10 cellular contexts compared by ENCODE assay signal in genomic region chr2:85541753-85542457, GRCh38. TPM values are rescaled to one million over a fixed set of nuclear protein-coding genes. Genes with fewer than 3 reads are reported as not detected.
A peak's percentile ranks its signal among the peaks of the same experiment; 100 is the strongest.
DNase-seq lines count a peak whose midpoint lies in the region; ATAC-seq and TF ChIP-seq lines count a peak whose summit lies in the region.
"Had no signal": no experiment of that assay in that cellular context is flagged by ENCODE, and none has a peak within 500 bp of the region (broad histone marks: within the 10 kb centered on the region; RNA-seq: fewer than 3 reads in every experiment).

No MANE protein-coding gene starts in this region.

- no peaks in the 10 kb centered on the region for H3K27me3 Mint-ChIP-seq in T-helper 1 cell treated with Interleukin-12 subunit alpha and Interleukin-12 subunit beta and Interleukin-4 antibody, amounts not matched to agents 30 μg/mL and 1 μg/mL, for 36 hours (ENCODE audit: low read depth)
- H3K27me3 Mint-ChIP-seq in activated CD4-positive, alpha-beta memory T cell treated with anti-CD3 and anti-CD28 coated beads, Interleukin-2, amount 10 ng/mL, durations not matched to agents 7 days and 5 days: no peaks in the 10 kb centered on the region
- H3K27me3 Mint-ChIP-seq: T-cell had no signal

- H3K4me2 ChIP-seq in smooth muscle cell: peak overlapping the region; percentile 99

- peak overlapping the region; percentile 96 for H3K9ac ChIP-seq in smooth muscle cell (ENCODE audit: low read depth)

- CTCF ChIA-PET in activated CD4-positive, alpha-beta memory T cell treated with anti-CD3 and anti-CD28 coated beads, Interleukin-2, amount 10 ng/mL, durations not matched to agents 7 days and 5 days (lab: Charles Lee): interaction anchor here (1.0 to 6.0 kb wide), 4 partner anchors 10 to 121 kb away, joined by 3 to 50 read pairs (median 20); no protein-coding TSS in a partner anchor

- H3K4me3 ChIP-seq in smooth muscle cell: peak overlapping the region; percentile 92

- POLR2A ChIA-PET in activated CD4-positive, alpha-beta memory T cell treated with anti-CD3 and anti-CD28 coated beads, Interleukin-2, amount 10 ng/mL, durations not matched to agents 7 days and 5 days (lab: Charles Lee): interaction anchor here (1.1 to 8.5 kb wide), 11 partner anchors 9 to 222 kb away, joined by 3 to 143 read pairs (median 44); partner anchors contain the start of genes C2orf68, ELMOD3, RETSAT and SH2D6

- DNase-seq in T-helper 1 cell: no peak
- no peak for DNase-seq in activated CD4-positive, alpha-beta memory T cell treated with anti-CD3 and anti-CD28 coated beads, Interleukin-2, amount 10 ng/mL, durations not matched to agents 7 days and 5 days
- DNase-seq in fibroblast of peridontal ligament (ENCODE audit: extremely low read depth): peak; percentile 81
- no peak for DNase-seq in smooth muscle cell (lab: John Stamatoyannopoulos, UW; ENCODE audit: unreplicated experiment)
- no peak for DNase-seq in ureter (ENCODE audit: low spot score)
- DNase-seq: hippocampal formation, T-cell had no signal

- no peak overlapping the region for H2AFZ ChIP-seq in smooth muscle cell (ENCODE audit: low read depth)

- H3K4me1 ChIP-seq in smooth muscle cell (ENCODE audit: low read depth): peaks cover 36% of the 10 kb centered on the region

- peak overlapping the region; percentile 34 for H3K27ac Mint-ChIP-seq in T-helper 1 cell treated with Interleukin-12 subunit alpha and Interleukin-12 subunit beta and Interleukin-4 antibody, amounts not matched to agents 30 μg/mL and 1 μg/mL, for 36 hours
- peak overlapping the region; percentile 17 for H3K27ac Mint-ChIP-seq in activated CD4-positive, alpha-beta memory T cell treated with anti-CD3 and anti-CD28 coated beads, Interleukin-2, amount 10 ng/mL, durations not matched to agents 7 days and 5 days

- H3F3A ChIP-seq in smooth muscle cell (ENCODE audit: low read depth): peaks cover 68% of the 10 kb centered on the region

- 96% methylated on average over 5 of the region's 5 CpGs for WGBS in smooth muscle cell (ENCODE audit: low lambda C conversion rate)

- H3K4me1 Mint-ChIP-seq in T-helper 1 cell treated with Interleukin-12 subunit alpha and Interleukin-12 subunit beta and Interleukin-4 antibody, amounts not matched to agents 30 μg/mL and 1 μg/mL, for 36 hours (ENCODE audit: low read depth): peaks cover 45% of the 10 kb centered on the region
- peaks cover 49% of the 10 kb centered on the region for H3K4me1 Mint-ChIP-seq in activated CD4-positive, alpha-beta memory T cell treated with anti-CD3 and anti-CD28 coated beads, Interleukin-2, amount 10 ng/mL, durations not matched to agents 7 days and 5 days

- peaks cover 53% of the 10 kb centered on the region for H3K79me2 ChIP-seq in smooth muscle cell (ENCODE audit: low read depth)

- peaks cover 57% of the 10 kb centered on the region for H3K36me3 Mint-ChIP-seq in T-helper 1 cell treated with Interleukin-12 subunit alpha and Interleukin-12 subunit beta and Interleukin-4 antibody, amounts not matched to agents 30 μg/mL and 1 μg/mL, for 36 hours (ENCODE audit: low read depth)
- H3K36me3 Mint-ChIP-seq in activated CD4-positive, alpha-beta memory T cell treated with anti-CD3 and anti-CD28 coated beads, Interleukin-2, amount 10 ng/mL, durations not matched to agents 7 days and 5 days (ENCODE audit: low read depth): peaks cover 68% of the 10 kb centered on the region

- peak overlapping the region; percentile 92 for H3K4me3 Mint-ChIP-seq in T-helper 1 cell treated with Interleukin-12 subunit alpha and Interleukin-12 subunit beta and Interleukin-4 antibody, amounts not matched to agents 30 μg/mL and 1 μg/mL, for 36 hours
- peak overlapping the region; percentile 94 for H3K4me3 Mint-ChIP-seq in activated CD4-positive, alpha-beta memory T cell treated with anti-CD3 and anti-CD28 coated beads, Interleukin-2, amount 10 ng/mL, durations not matched to agents 7 days and 5 days

- no peaks in the 10 kb centered on the region for H3K27me3 ChIP-seq in smooth muscle cell (ENCODE audit: low read depth)

- no peak for TF ChIP-seq CTCF in smooth muscle cell (IDR thresholded peaks at IDR 0.05; ENCODE audit: borderline replicate concordance, insufficient read depth, poor library complexity, severe bottlenecking)

- ATAC-seq in HG03378 (IDR thresholded peaks at IDR 0.05; ENCODE audit: unreplicated experiment): no peak
- ATAC-seq in GM19455 (IDR thresholded peaks at IDR 0.05; ENCODE audit: unreplicated experiment): no peak
- ATAC-seq: T-cell had no signal

- peaks cover 77% of the 10 kb centered on the region for H4K20me1 ChIP-seq in smooth muscle cell (ENCODE audit: low read depth)

- H3K27ac ChIP-seq in smooth muscle cell (ENCODE audit: low read depth): peak overlapping the region; percentile 98

- H3K9me3 ChIP-seq in smooth muscle cell (replicated peaks; ENCODE audit: low read depth): no peaks in the 10 kb centered on the region

- no peaks in the 10 kb centered on the region for H3K9me3 Mint-ChIP-seq in T-helper 1 cell treated with Interleukin-12 subunit alpha and Interleukin-12 subunit beta and Interleukin-4 antibody, amounts not matched to agents 30 μg/mL and 1 μg/mL, for 36 hours
- no peaks in the 10 kb centered on the region for H3K9me3 Mint-ChIP-seq in activated CD4-positive, alpha-beta memory T cell treated with anti-CD3 and anti-CD28 coated beads, Interleukin-2, amount 10 ng/mL, durations not matched to agents 7 days and 5 days
- H3K9me3 Mint-ChIP-seq: T-cell had no signal

- peaks cover 19% of the 10 kb centered on the region for H3K36me3 ChIP-seq in smooth muscle cell (ENCODE audit: low read depth)

RNA-seq across cellular contexts. Expression of gene MAT2A, which starts 2.9 kb away (rescaled TPM):
- total RNA-seq in activated CD4-positive, alpha-beta memory T cell treated with anti-CD3 and anti-CD28 coated beads, Interleukin-2, amount 10 ng/mL, durations not matched to agents 7 days and 5 days: 100 to 1,000 TPM; 196 to 199 TPM
- 93.8 and 108 TPM in 2 replicates for total RNA-seq in smooth muscle cell
- 108 and 126 TPM in 2 replicates for polyA plus RNA-seq in smooth muscle cell
- total RNA-seq in ureter: 450 TPM

RNA-seq across cellular contexts. Expression of gene GGCX, which starts 19.4 kb away (rescaled TPM):
- total RNA-seq in activated CD4-positive, alpha-beta memory T cell treated with anti-CD3 and anti-CD28 coated beads, Interleukin-2, amount 10 ng/mL, durations not matched to agents 7 days and 5 days: 10 to 100 TPM; 22.5 to 22.8 TPM
- total RNA-seq in smooth muscle cell: 44.0 and 83.2 TPM in 2 replicates
- polyA plus RNA-seq in smooth muscle cell: 33.2 and 44.5 TPM in 2 replicates
- 48.9 TPM for total RNA-seq in ureter

RNA-seq across cellular contexts. Expression of gene VAMP8, which starts 35.5 kb away (rescaled TPM):
- total RNA-seq in activated CD4-positive, alpha-beta memory T cell treated with anti-CD3 and anti-CD28 coated beads, Interleukin-2, amount 10 ng/mL, durations not matched to agents 7 days and 5 days: 100 to 1,000 TPM; 132 to 133 TPM
- total RNA-seq in smooth muscle cell (9.4 and 15.1 TPM in 2 replicates), ureter (165 TPM)
- polyA plus RNA-seq in smooth muscle cell: 17.5 and 72.9 TPM in 2 replicates

RNA-seq across cellular contexts. Expression of gene VAMP5, which starts 42.3 kb away (rescaled TPM):
- 10 to 100 TPM; 89.6 to 91.8 TPM for total RNA-seq in activated CD4-positive, alpha-beta memory T cell treated with anti-CD3 and anti-CD28 coated beads, Interleukin-2, amount 10 ng/mL, durations not matched to agents 7 days and 5 days
- 5.0 and 6.6 TPM in 2 replicates for total RNA-seq in smooth muscle cell
- 35.0 and 35.9 TPM in 2 replicates for polyA plus RNA-seq in smooth muscle cell
- 32.8 TPM for total RNA-seq in ureter

RNA-seq across cellular contexts. Expression of gene RNF181, which starts 53.6 kb away (rescaled TPM):
- 100 to 1,000 TPM; 117 to 121 TPM for total RNA-seq in activated CD4-positive, alpha-beta memory T cell treated with anti-CD3 and anti-CD28 coated beads, Interleukin-2, amount 10 ng/mL, durations not matched to agents 7 days and 5 days
- total RNA-seq in smooth muscle cell (167 and 195 TPM in 2 replicates), ureter (115 TPM)
- polyA plus RNA-seq in smooth muscle cell: 316 and 328 TPM in 2 replicates
